Comparison of ENCODE assay signal across 25 cellular contexts in genomic region chr3:136236109-136236508, GRCh38.
"Had no signal": no experiment of that assay in that cellular context is flagged by ENCODE, and none has a peak within 500 bp of the region (broad histone marks: within the 10 kb centered on the region; RNA-seq: fewer than 3 reads in every experiment).

No MANE protein-coding gene starts in this region.

- H3K27me3 Mint-ChIP-seq: naive thymus-derived CD8-positive, alpha-beta T cell had no signal

- H3K9me3 ChIP-seq: esophagus squamous epithelium, gastrocnemius medialis, heart right ventricle, left lung, lower lobe of right lung, mucosa of descending colon had no signal

- H3K4me1 ChIP-seq: esophagus squamous epithelium, gastrocnemius medialis, heart right ventricle, left lung, lower lobe of right lung had no signal

- DNase-seq: dermis blood vessel endothelial cell; dorsolateral prefrontal cortex; effector CD8-positive, alpha-beta T cell; effector memory CD8-positive, alpha-beta T cell; endodermal cell; erythroblast; esophagus squamous epithelium; foreskin fibroblast; foreskin melanocyte; gastrocnemius medialis; glutamatergic neuron; heart right ventricle; hippocampal formation; left cardiac atrium; left lung; left ventricle myocardium superior; lower lobe of right lung; mesenchymal stem cell; mucosa of descending colon; naive B cell; naive thymus-derived CD8-positive, alpha-beta T cell had no signal

- H3K27me3 ChIP-seq: dorsolateral prefrontal cortex, esophagus squamous epithelium, gastrocnemius medialis, left lung had no signal

- H3K36me3 Mint-ChIP-seq: mesothelial cell of epicardium; naive B cell; naive thymus-derived CD8-positive, alpha-beta T cell had no signal

- H3K4me3 Mint-ChIP-seq: effector memory CD8-positive, alpha-beta T cell; endodermal cell; mesothelial cell of epicardium; naive B cell; naive thymus-derived CD8-positive, alpha-beta T cell had no signal

- H3K4me1 Mint-ChIP-seq: naive B cell; naive thymus-derived CD8-positive, alpha-beta T cell had no signal

- H3K27ac ChIP-seq: coronary artery, dorsolateral prefrontal cortex, epithelial cell of prostate, esophagus squamous epithelium, gastrocnemius medialis, heart right ventricle, left lung, lower lobe of right lung had no signal

- H3K9me3 Mint-ChIP-seq: effector memory CD8-positive, alpha-beta T cell; endodermal cell; mesothelial cell of epicardium; naive B cell had no signal

- H3K36me3 ChIP-seq: esophagus squamous epithelium, gastrocnemius medialis, heart right ventricle, left lung, lower lobe of right lung had no signal

- ATAC-seq: effector memory CD8-positive, alpha-beta T cell; esophagus mucosa; gastrocnemius medialis; heart right ventricle; left cardiac atrium; left lung; left ventricle myocardium superior; lower lobe of right lung; mucosa of descending colon; naive thymus-derived CD8-positive, alpha-beta T cell had no signal

- H3K27ac Mint-ChIP-seq: effector memory CD8-positive, alpha-beta T cell; endodermal cell; mesothelial cell of epicardium had no signal

- H3K4me3 ChIP-seq: coronary artery, dorsolateral prefrontal cortex, esophagus squamous epithelium, gastrocnemius medialis, heart right ventricle, left lung, lower lobe of right lung, mucosa of descending colon had no signal
